ENCODE assay signal across 21 cellular contexts in genomic region chr14:105898482-105899010, GRCh38.
"Had no signal": no experiment of that assay in that cellular context is flagged by ENCODE, and none has a peak within 500 bp of the region (broad histone marks: within the 10 kb centered on the region; RNA-seq: fewer than 3 reads in every experiment).

No MANE protein-coding gene starts in this region.

- H3K27ac ChIP-seq: foreskin keratinocyte, left lung, parathyroid adenoma, right lobe of liver, skin epidermis, vagina had no signal

- DNase-seq: activated CD4-positive, CD25-positive, alpha-beta regulatory T cell treated with anti-CD3 and anti-CD28 coated beads, Interleukin-2, amount 50 U/mL, for 72 hours; activated CD8-positive, alpha-beta memory T cell treated with anti-CD3 and anti-CD28 coated beads, Interleukin-2, amount 50 U/mL, for 48 hours; activated naive CD4-positive, alpha-beta T cell; activated T-cell treated with anti-CD3 and anti-CD28 coated beads, Interleukin-2, amount 50 U/mL, for 4 hours; amniotic stem cell; effector CD8-positive, alpha-beta T cell; erythroblast; foreskin keratinocyte; mammary epithelial cell; nephron progenitor cell; stimulated activated CD4-positive, alpha-beta T cell treated with anti-CD3 and anti-CD28 coated beads, Interleukin-2, amount 100 ng/mL, for 24 hours; trophoblast cell had no signal

- H3K27ac Mint-ChIP-seq: activated naive CD8-positive, alpha-beta T cell; activated T-helper 2 cell treated with anti-CD3 and anti-CD28 coated beads, Interferon-gamma antibody, Interleukin-2, Interleukin-4, amounts not matched to agents 10 μg/mL and 5 μg/mL and 100 μg/mL, durations not matched to agents 14 hours and 24 hours and 36 hours; dendritic cell treated with granulocyte-macrophage colony-stimulating factor and Interleukin-4, amounts not matched to agents 40 ng/mL and 50 ng/mL, for 4 days; nephron progenitor cell; stimulated activated effector memory CD8-positive, alpha-beta T cell treated with anti-CD3 and anti-CD28 coated beads, Interleukin-12 subunit alpha, Interleukin-12 subunit beta, amount 100 ng/mL, for 72 hours had no signal

- H3K36me3 Mint-ChIP-seq: activated naive CD8-positive, alpha-beta T cell; stimulated activated effector memory CD8-positive, alpha-beta T cell treated with anti-CD3 and anti-CD28 coated beads, Interleukin-12 subunit alpha, Interleukin-12 subunit beta, amount 100 ng/mL, for 72 hours had no signal

- H3K4me1 ChIP-seq: foreskin keratinocyte, left lung, parathyroid adenoma, right lobe of liver, vagina had no signal

- H3K9me3 Mint-ChIP-seq: activated T-cell treated with anti-CD3 and anti-CD28 coated beads, Interleukin-2, amount 50 U/mL, for 4 hours; activated T-helper 2 cell treated with anti-CD3 and anti-CD28 coated beads, Interferon-gamma antibody, Interleukin-2, Interleukin-4, amounts not matched to agents 10 μg/mL and 5 μg/mL and 100 μg/mL, durations not matched to agents 14 hours and 24 hours and 36 hours; dendritic cell treated with granulocyte-macrophage colony-stimulating factor and Interleukin-4, amounts not matched to agents 40 ng/mL and 50 ng/mL, for 4 days; stimulated activated effector memory CD8-positive, alpha-beta T cell treated with anti-CD3 and anti-CD28 coated beads, Interleukin-12 subunit alpha, Interleukin-12 subunit beta, amount 100 ng/mL, for 72 hours had no signal

- ATAC-seq: activated T-cell treated with anti-CD3 and anti-CD28 coated beads, Interleukin-2, amount 50 U/mL, for 4 hours; foreskin keratinocyte; left lung; right lobe of liver; stimulated activated effector memory CD8-positive, alpha-beta T cell treated with anti-CD3 and anti-CD28 coated beads, Interleukin-12 subunit alpha, Interleukin-12 subunit beta, amount 100 ng/mL, for 72 hours had no signal

- H3K9me3 ChIP-seq: left lung, right lobe of liver, vagina had no signal

- H3K36me3 ChIP-seq: left lung, right lobe of liver, vagina had no signal

- H3K27me3 Mint-ChIP-seq: activated naive CD8-positive, alpha-beta T cell had no signal

- H3K4me3 Mint-ChIP-seq: activated naive CD8-positive, alpha-beta T cell; activated T-cell treated with anti-CD3 and anti-CD28 coated beads, Interleukin-2, amount 50 U/mL, for 4 hours; dendritic cell treated with granulocyte-macrophage colony-stimulating factor and Interleukin-4, amounts not matched to agents 40 ng/mL and 50 ng/mL, for 4 days; nephron progenitor cell; stimulated activated effector memory CD8-positive, alpha-beta T cell treated with anti-CD3 and anti-CD28 coated beads, Interleukin-12 subunit alpha, Interleukin-12 subunit beta, amount 100 ng/mL, for 72 hours had no signal

- H3K4me3 ChIP-seq: left lung, right lobe of liver, skin epidermis, vagina had no signal

- H3K4me1 Mint-ChIP-seq: nephron progenitor cell; stimulated activated effector memory CD8-positive, alpha-beta T cell treated with anti-CD3 and anti-CD28 coated beads, Interleukin-12 subunit alpha, Interleukin-12 subunit beta, amount 100 ng/mL, for 72 hours had no signal

- H3K27me3 ChIP-seq: foreskin keratinocyte, right lobe of liver, vagina had no signal
